In genomic region chr10:84164442-84164841, GRCh38 we compare ENCODE assay signal across 28 cellular contexts. TPM values are rescaled to one million over a fixed set of nuclear protein-coding genes. Genes with fewer than 3 reads are reported as not detected.
"Had no signal": no experiment of that assay in that cellular context is flagged by ENCODE, and none has a peak within 500 bp of the region (broad histone marks: within the 10 kb centered on the region; RNA-seq: fewer than 3 reads in every experiment).

No MANE protein-coding gene starts in this region.

- H3K27me3 ChIP-seq: right atrium auricular region, transverse colon had no signal

- H3K9me3 ChIP-seq: heart left ventricle, lower lobe of right lung, neutrophil, right atrium auricular region, thoracic aorta, transverse colon had no signal

- H3K4me1 ChIP-seq: heart left ventricle, left lung, lower lobe of right lung, right atrium auricular region, stomach had no signal

- H3K36me3 ChIP-seq: heart left ventricle, left lung, lower lobe of right lung, neutrophil, right atrium auricular region, stomach, thoracic aorta, transverse colon had no signal

- DNase-seq: effector CD4-positive, alpha-beta T cell; endodermal cell; erythroblast; foreskin melanocyte; heart left ventricle; hippocampal formation; immature natural killer cell; left lung; lower lobe of right lung; midbrain; posterior cingulate gyrus; small intestine; stimulated activated CD4-positive, alpha-beta T cell treated with anti-CD3 and anti-CD28 coated beads, Interleukin-12 subunit alpha, Interleukin-12 subunit beta, amount 100 ng/mL, for 4 hours; stimulated activated naive CD4-positive, alpha-beta T cell; stomach; substantia nigra; transverse colon had no signal

- H3K4me3 ChIP-seq: coronary artery, heart left ventricle, left lung, lower lobe of right lung, right atrium auricular region, stomach, thoracic aorta, transverse colon had no signal

- ATAC-seq: heart left ventricle, left lung, lower lobe of right lung had no signal

- H3K4me1 Mint-ChIP-seq: immature natural killer cell, memory B cell had no signal

- H3K4me3 Mint-ChIP-seq: endodermal cell, immature natural killer cell, memory B cell, nephron had no signal

- H3K27ac Mint-ChIP-seq: endodermal cell, immature natural killer cell, memory B cell, nephron had no signal

- H3K27ac ChIP-seq: coronary artery, heart left ventricle, left lung, lower lobe of right lung, neutrophil, right atrium auricular region, stomach, thoracic aorta had no signal

RNA-seq across cellular contexts. Expression of gene GPR15LG, which starts 9.2 kb away (rescaled TPM):
- total RNA-seq: dermis microvascular lymphatic vessel endothelial cell, endodermal cell, endothelial cell of umbilical vein, glomerular endothelial cell, heart left ventricle, left lung, lower lobe of right lung, osteocyte, pulmonary artery endothelial cell, right atrium auricular region, thoracic aorta had no signal

RNA-seq across cellular contexts. Expression of gene CDHR1, which starts 29.9 kb away (rescaled TPM):
- total RNA-seq: pulmonary artery endothelial cell had no signal
